Comparison of ENCODE assay signal across 1 cellular context in the genomic region with DNA sequence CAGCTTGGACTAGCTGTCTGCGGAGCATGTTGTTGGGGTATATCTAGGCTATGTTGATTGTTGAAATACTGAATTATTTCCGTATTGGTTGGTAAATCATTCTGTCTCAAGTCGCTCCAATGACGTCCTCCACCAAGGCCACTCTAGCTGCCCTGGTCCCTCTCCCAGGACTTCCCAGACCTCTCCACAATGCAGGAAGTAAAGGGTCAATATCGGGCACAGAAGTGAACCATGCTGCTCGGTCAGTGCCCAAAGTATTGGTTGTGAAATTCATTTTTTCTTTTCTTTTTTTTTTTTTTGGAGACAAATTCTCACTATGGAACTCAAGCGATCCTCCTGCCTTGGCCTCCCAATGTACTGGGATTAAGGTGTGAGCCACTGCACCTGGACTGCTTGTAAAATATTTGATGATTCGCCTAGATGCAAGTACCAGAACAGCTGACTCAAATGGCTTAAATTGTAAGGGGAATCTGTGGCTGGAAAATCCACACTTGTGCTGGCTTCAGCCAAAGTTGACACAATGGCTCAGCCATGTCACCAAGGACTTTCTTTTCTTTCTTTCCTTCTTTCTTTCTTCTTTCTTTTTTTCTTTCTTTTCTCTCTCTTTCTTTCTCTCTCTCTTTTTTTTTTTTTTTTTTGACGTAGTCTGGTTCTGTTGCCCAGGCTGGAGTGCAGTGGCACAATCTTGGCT.
TF ChIP-seq lines count a peak whose summit lies in the region.

No MANE protein-coding gene starts in this region.

TF ChIP-seq in HCT116, 20 proteins besides CTCF, POLR2A, EP300 and RAD21 (continued from another document):
- TF ChIP-seq, protein P1, sequence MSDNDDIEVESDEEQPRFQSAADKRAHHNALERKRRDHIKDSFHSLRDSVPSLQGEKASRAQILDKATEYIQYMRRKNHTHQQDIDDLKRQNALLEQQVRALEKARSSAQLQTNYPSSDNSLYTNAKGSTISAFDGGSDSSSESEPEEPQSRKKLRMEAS (IDR thresholded peaks at IDR 0.05): no peak; the same call in 1 of the 2 replicates
